1 cellular context compared by ENCODE assay signal in the genomic region with DNA sequence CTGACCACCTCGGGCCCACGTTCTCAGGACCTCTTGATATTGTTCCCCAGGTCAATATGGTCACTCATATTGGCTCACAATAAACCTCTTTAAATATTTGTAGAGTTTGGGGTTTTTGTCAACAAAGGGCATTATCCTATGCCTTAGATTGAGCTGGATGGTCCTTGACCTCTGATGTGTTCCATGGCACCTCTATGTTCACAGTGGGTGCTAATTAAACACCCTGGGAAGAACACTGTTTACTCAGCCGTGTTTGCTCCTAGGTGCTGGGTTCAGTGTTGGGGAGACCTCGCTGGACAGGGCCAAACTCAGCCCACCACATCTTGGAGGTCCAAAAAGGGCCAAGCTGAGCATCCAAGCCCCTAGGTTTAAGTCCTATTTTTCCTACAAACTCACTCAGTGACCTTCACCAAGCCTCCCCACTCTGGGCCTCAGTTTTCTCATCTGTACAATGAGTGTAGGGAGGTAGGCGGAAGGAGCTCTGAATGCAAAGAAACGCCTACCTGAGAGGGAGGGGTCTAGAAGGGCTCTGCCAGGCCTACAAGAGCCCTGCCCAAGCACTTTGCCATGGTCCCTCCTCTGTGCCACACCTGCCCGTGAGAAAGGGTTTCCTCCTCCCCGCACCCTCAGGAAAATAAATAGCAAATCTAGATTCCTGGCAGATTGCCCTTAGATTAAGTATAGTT.
TF ChIP-seq lines count a peak whose summit lies in the region.

No MANE protein-coding gene starts in this region.

TF ChIP-seq in K562, 482 proteins besides CTCF, POLR2A, EP300 and RAD21:
- TF ChIP-seq, protein P1, sequence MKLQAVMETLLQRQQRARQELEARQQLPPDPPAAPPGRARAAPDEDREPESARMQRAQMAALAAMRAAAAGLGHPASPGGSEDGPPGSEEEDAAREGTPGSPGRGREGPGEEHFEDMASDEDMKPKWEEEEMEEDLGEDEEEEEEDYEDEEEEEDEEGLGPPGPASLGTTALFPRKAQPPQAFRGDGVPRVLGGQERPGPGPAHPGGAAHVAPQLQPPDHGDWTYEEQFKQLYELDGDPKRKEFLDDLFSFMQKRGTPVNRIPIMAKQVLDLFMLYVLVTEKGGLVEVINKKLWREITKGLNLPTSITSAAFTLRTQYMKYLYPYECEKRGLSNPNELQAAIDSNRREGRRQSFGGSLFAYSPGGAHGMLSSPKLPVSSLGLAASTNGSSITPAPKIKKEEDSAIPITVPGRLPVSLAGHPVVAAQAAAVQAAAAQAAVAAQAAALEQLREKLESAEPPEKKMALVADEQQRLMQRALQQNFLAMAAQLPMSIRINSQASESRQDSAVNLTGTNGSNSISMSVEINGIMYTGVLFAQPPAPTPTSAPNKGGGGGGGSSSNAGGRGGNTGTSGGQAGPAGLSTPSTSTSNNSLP (IDR thresholded peaks at IDR 0.05; ENCODE audit: borderline replicate concordance, low read depth, low read length): no peak
- TF ChIP-seq MTA2 (IDR thresholded peaks at IDR 0.05; ENCODE audit: low read depth) (no peak), RBM25 (IDR thresholded peaks at IDR 0.05; ENCODE audit: low read depth, low read length, severe bottlenecking) (peak; percentile 33), RBM34 (IDR thresholded peaks at IDR 0.05; ENCODE audit: borderline replicate concordance, insufficient read depth, low read length) (no peak)
- TF ChIP-seq, protein P2, sequence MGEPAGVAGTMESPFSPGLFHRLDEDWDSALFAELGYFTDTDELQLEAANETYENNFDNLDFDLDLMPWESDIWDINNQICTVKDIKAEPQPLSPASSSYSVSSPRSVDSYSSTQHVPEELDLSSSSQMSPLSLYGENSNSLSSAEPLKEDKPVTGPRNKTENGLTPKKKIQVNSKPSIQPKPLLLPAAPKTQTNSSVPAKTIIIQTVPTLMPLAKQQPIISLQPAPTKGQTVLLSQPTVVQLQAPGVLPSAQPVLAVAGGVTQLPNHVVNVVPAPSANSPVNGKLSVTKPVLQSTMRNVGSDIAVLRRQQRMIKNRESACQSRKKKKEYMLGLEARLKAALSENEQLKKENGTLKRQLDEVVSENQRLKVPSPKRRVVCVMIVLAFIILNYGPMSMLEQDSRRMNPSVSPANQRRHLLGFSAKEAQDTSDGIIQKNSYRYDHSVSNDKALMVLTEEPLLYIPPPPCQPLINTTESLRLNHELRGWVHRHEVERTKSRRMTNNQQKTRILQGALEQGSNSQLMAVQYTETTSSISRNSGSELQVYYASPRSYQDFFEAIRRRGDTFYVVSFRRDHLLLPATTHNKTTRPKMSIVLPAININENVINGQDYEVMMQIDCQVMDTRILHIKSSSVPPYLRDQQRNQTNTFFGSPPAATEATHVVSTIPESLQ (CRISPR knock-in tag; IDR thresholded peaks at IDR 0.05): no peak
TF ChIP-seq in K562: peak in this region for 1.
